In the genomic region with DNA sequence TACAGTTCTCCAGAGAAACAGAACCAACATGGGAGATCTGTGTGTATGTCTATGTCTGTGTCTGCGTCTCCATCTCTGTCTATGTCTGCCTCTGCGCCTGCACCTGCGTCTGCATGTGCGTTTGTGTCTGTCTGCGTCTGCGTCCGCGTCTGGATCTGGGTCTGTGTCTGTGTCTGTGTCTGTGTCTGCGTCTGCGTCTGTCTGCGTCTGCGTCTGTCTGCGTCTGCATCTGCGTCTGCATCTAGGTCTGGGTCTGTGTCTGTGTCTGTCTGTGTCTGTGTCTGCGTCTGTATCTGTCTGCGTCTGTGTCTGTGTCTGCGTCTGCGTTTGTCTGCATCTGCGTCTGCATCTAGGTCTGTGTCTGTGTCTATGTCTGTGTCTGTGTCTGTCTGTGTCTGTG, we compare ENCODE assay signal across 26 cellular contexts. TPM values are rescaled to one million over a fixed set of nuclear protein-coding genes. Genes with fewer than 3 reads are reported as not detected.
"Had no signal": no experiment of that assay in that cellular context is flagged by ENCODE, and none has a peak within 500 bp of the region (broad histone marks: within the 10 kb centered on the region; RNA-seq: fewer than 3 reads in every experiment).

No MANE protein-coding gene starts in this region.

- H3K4me2 ChIP-seq: smooth muscle cell had no signal

- H3K27ac ChIP-seq: body of pancreas, epithelial cell of prostate, esophagus squamous epithelium, pancreas, prostate gland, stomach, tibial artery, upper lobe of right lung, VCaP had no signal

- DNase-seq: activated CD4-positive, alpha-beta T cell treated with anti-CD3 and anti-CD28 coated beads for 4 hours; activated CD4-positive, alpha-beta T cell treated with anti-CD3 and anti-CD28 coated beads, Interleukin-2, amount 50 U/mL, for 4 hours; activated naive CD4-positive, alpha-beta T cell; activated T-cell treated with anti-CD3 and anti-CD28 coated beads for 4 hours; activated T-cell treated with anti-CD3 and anti-CD28 coated beads, Interleukin-2, amount 50 U/mL, for 72 hours; aorta; body of pancreas; dermis blood vessel endothelial cell; effector CD8-positive, alpha-beta T cell; esophagus squamous epithelium; glutamatergic neuron; islet precursor cell; left ventricle myocardium superior; naive B cell; nephron progenitor cell; pancreas; stimulated activated CD4-positive, alpha-beta T cell treated with anti-CD3 and anti-CD28 coated beads, Interleukin-1b, Interleukin-23, amount 100 ng/mL, for 48 hours; stimulated activated naive B cell treated with anti-CD40 and anti-IgM and Interleukin-4, amounts not matched to agents 10 μg/mL and 1 μg/mL and 100 μg/mL, for 72 hours; stomach; T-helper 9 cell; tibial artery; upper lobe of right lung had no signal

- H3K4me3 ChIP-seq: body of pancreas, esophagus squamous epithelium, pancreas, prostate gland, smooth muscle cell, stomach, tibial artery, upper lobe of right lung had no signal

- H3K4me1 ChIP-seq: body of pancreas, esophagus squamous epithelium, pancreas, prostate gland, stomach, tibial artery, upper lobe of right lung had no signal

- H3K36me3 ChIP-seq: esophagus squamous epithelium, pancreas, prostate gland, stomach, tibial artery, upper lobe of right lung had no signal

- H3K27me3 ChIP-seq: pancreas had no signal

- H3K9me3 ChIP-seq: pancreas, prostate gland, upper lobe of right lung had no signal

- ATAC-seq: activated T-cell treated with anti-CD3 and anti-CD28 coated beads, Interleukin-2, amount 50 U/mL, for 72 hours; body of pancreas; left ventricle myocardium superior; pancreas; stimulated activated naive B cell treated with anti-CD40 and anti-IgM and Interleukin-4, amounts not matched to agents 10 μg/mL and 1 μg/mL and 100 μg/mL, for 72 hours; upper lobe of right lung had no signal

RNA-seq across cellular contexts. Expression of gene SLC22A11, which starts 53.1 kb away (rescaled TPM):
- polyA plus RNA-seq: aorta, smooth muscle cell, stomach had no signal
